ENCODE assay signal across 8 cellular contexts in the genomic region with DNA sequence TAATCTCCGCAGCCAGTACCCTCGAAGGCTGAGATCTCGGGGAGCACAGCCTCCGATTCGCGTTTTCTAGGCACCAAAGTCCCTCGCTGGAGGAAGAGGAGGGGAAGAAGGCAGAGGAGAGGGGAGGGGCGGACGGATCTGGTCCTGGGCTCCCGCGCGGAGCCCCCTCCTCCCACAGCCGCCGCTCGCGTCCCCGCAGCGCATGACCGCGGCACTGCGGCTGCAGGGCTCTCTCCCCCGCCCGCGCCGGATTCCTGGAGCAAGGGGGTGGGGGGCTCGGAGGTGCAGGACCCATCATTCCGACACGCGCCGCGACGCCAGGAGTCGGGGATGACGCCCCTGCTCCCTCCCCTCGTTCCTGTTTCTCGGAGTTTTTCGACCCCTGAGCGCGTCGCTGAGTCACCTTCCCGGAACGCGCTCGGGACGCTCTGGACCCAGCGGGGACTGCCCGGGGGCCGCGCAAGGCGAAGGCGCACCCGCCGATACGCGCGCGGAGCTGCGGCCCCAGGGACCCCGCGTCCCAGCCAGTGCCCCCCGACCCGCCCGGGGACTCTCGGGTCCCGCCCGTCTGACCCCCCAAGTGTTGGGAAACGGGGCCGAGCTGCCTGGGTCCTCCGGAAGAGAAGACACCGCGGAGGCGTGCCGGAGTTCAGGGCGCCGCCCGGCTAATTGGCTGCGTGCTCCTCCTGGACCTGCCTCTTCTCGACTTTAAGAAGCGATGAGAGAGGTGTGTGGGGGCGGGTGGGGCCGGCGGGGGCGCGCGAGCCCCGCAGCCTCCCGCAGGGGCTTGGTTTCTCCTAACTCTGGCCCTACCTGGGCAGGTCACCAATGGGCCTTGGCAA. TPM values are rescaled to one million over a fixed set of nuclear protein-coding genes. Genes with fewer than 3 reads are reported as not detected.
DNase-seq lines count a peak whose midpoint lies in the region; TF ChIP-seq lines count a peak whose summit lies in the region.

No MANE protein-coding gene starts in this region.

- intact Hi-C loops in activated T-helper 1 cell treated with anti-CD3 and anti-CD28 coated beads, Interleukin-12 subunit alpha, Interleukin-12 subunit beta, Interleukin-2, Interleukin-4 antibody, amounts not matched to agents 30 ng/mL and 10 ng/mL and 1 ng/mL, durations not matched to agents 14 hours and 24 hours and 36 hours (cut with micrococcal nuclease), result loop anchor here (1.0 to 10.0 kb wide), 3 partner anchors 29 to 278 kb away; a partner anchor contains a TSS
- intact Hi-C loops in transverse colon (cut with DNase I; ENCODE audit: low total_unique reads), result no loop called here

- peak overlapping the region; percentile 91 for H3K27ac Mint-ChIP-seq in activated T-helper 1 cell treated with anti-CD3 and anti-CD28 coated beads, Interleukin-12 subunit alpha, Interleukin-12 subunit beta, Interleukin-2, Interleukin-4 antibody, amounts not matched to agents 30 ng/mL and 10 ng/mL and 1 ng/mL, durations not matched to agents 14 hours and 24 hours and 36 hours
- peak overlapping the region; percentile 73 for H3K27ac Mint-ChIP-seq in osteocyte (ENCODE audit: unreplicated experiment)

- no peaks in the 10 kb centered on the region for H3K9me3 ChIP-seq in transverse colon

- no peak for TF ChIP-seq EP300 in transverse colon (IDR thresholded peaks at IDR 0.05; ENCODE audit: low read depth)

- peaks cover 8 to 41% (median 37%) of the 10 kb centered on the region in 4 donors for H3K4me1 ChIP-seq in transverse colon

- TF ChIP-seq CTCF in fibroblast of villous mesenchyme (IDR thresholded peaks at IDR 0.05; ENCODE audit: insufficient read depth, low read depth, low read length) (no peak), osteocyte (IDR thresholded peaks at IDR 0.05) (no peak), transverse colon (IDR thresholded peaks at IDR 0.05) (no peak)

- peaks cover 10% of the 10 kb centered on the region for H3K4me1 Mint-ChIP-seq in activated T-helper 1 cell treated with anti-CD3 and anti-CD28 coated beads, Interleukin-12 subunit alpha, Interleukin-12 subunit beta, Interleukin-2, Interleukin-4 antibody, amounts not matched to agents 30 ng/mL and 10 ng/mL and 1 ng/mL, durations not matched to agents 14 hours and 24 hours and 36 hours (ENCODE audit: low read depth)
- H3K4me1 Mint-ChIP-seq in osteocyte (ENCODE audit: unreplicated experiment), result peaks cover 23% of the 10 kb centered on the region

- no peak for TF ChIP-seq POLR2A in transverse colon (IDR thresholded peaks at IDR 0.05)

- no peaks in the 10 kb centered on the region for H3K36me3 ChIP-seq in transverse colon

- H3K4me3 ChIP-seq in fibroblast of villous mesenchyme (ENCODE audit: low read depth, low read length) (peak overlapping the region; percentile 71), transverse colon (peak overlapping the region; percentile 22 to 66 (median 56))

- H3K36me3 Mint-ChIP-seq in activated T-helper 1 cell treated with anti-CD3 and anti-CD28 coated beads, Interleukin-12 subunit alpha, Interleukin-12 subunit beta, Interleukin-2, Interleukin-4 antibody, amounts not matched to agents 30 ng/mL and 10 ng/mL and 1 ng/mL, durations not matched to agents 14 hours and 24 hours and 36 hours (ENCODE audit: low read depth), result no peaks in the 10 kb centered on the region
- peaks cover 2% of the 10 kb centered on the region for H3K36me3 Mint-ChIP-seq in osteocyte (ENCODE audit: unreplicated experiment)

- peak overlapping the region; percentile 64 to 81 (median 76) for H3K27ac ChIP-seq in transverse colon

- in situ Hi-C loops in transverse colon (cut with MboI; ENCODE audit: low pct_ligation_motif_present in 1 of 4, low pct_unique_long_range_greater_than_20kb in 1 of 4, low sequenced_read_pairs in 3 of 4), result no loop called here

- DNase-seq in NCI-H2227 (lab: John Stamatoyannopoulos, UW; ENCODE audit: unreplicated experiment), result peak; percentile 29
- no peak for DNase-seq in NCI-H2227 treated with DMSO at 0.1 percent for 48 hours (lab: John Stamatoyannopoulos, UW)
- peak; percentile 14 for DNase-seq in NCI-H510A (lab: John Stamatoyannopoulos, UW)
- peak; percentile 68 for DNase-seq in activated T-helper 1 cell treated with anti-CD3 and anti-CD28 coated beads, Interleukin-12 subunit alpha, Interleukin-12 subunit beta, Interleukin-2, Interleukin-4 antibody, amounts not matched to agents 30 ng/mL and 10 ng/mL and 1 ng/mL, durations not matched to agents 14 hours and 24 hours and 36 hours (ENCODE audit: low spot score)
- DNase-seq in fibroblast of villous mesenchyme (ENCODE audit: low read depth), result peak; percentile 71
- DNase-seq in osteocyte (ENCODE audit: extremely low spot score, unreplicated experiment), result no peak
- DNase-seq in transverse colon, result peak; percentile 67
- no peak for DNase-seq in mesenteric fat pad (ENCODE audit: low spot score)

- H3K9me3 Mint-ChIP-seq in activated T-helper 1 cell treated with anti-CD3 and anti-CD28 coated beads, Interleukin-12 subunit alpha, Interleukin-12 subunit beta, Interleukin-2, Interleukin-4 antibody, amounts not matched to agents 30 ng/mL and 10 ng/mL and 1 ng/mL, durations not matched to agents 14 hours and 24 hours and 36 hours, result no peaks in the 10 kb centered on the region
- no peaks in the 10 kb centered on the region for H3K9me3 Mint-ChIP-seq in osteocyte (ENCODE audit: unreplicated experiment)

- H3K27me3 ChIP-seq in transverse colon, result peaks cover 18% of the 10 kb centered on the region

- peak overlapping the region; percentile 88 for H3K4me3 Mint-ChIP-seq in activated T-helper 1 cell treated with anti-CD3 and anti-CD28 coated beads, Interleukin-12 subunit alpha, Interleukin-12 subunit beta, Interleukin-2, Interleukin-4 antibody, amounts not matched to agents 30 ng/mL and 10 ng/mL and 1 ng/mL, durations not matched to agents 14 hours and 24 hours and 36 hours
- peak overlapping the region; percentile 84 for H3K4me3 Mint-ChIP-seq in osteocyte (ENCODE audit: unreplicated experiment)

- peaks cover 6% of the 10 kb centered on the region for H3K27me3 Mint-ChIP-seq in activated T-helper 1 cell treated with anti-CD3 and anti-CD28 coated beads, Interleukin-12 subunit alpha, Interleukin-12 subunit beta, Interleukin-2, Interleukin-4 antibody, amounts not matched to agents 30 ng/mL and 10 ng/mL and 1 ng/mL, durations not matched to agents 14 hours and 24 hours and 36 hours (ENCODE audit: insufficient read depth)
- no peaks in the 10 kb centered on the region for H3K27me3 Mint-ChIP-seq in osteocyte (ENCODE audit: unreplicated experiment)

- WGBS in transverse colon (ENCODE audit: low coverage in 1 of 2), 2 donors, result 2% methylated on average over 38 of the region's 87 CpGs; no CpG with 5 or more reads in 1 of the 2 donors

RNA-seq across cellular contexts. Expression of a gene that starts 1.4 kb away (rescaled TPM):
- total RNA-seq in activated T-helper 1 cell treated with anti-CD3 and anti-CD28 coated beads, Interleukin-12 subunit alpha, Interleukin-12 subunit beta, Interleukin-2, Interleukin-4 antibody, amounts not matched to agents 30 ng/mL and 10 ng/mL and 1 ng/mL, durations not matched to agents 14 hours and 24 hours and 36 hours, result 16.5 and 17.8 TPM in 2 replicates
- 47.5 and 121 TPM in 2 replicates for total RNA-seq in fibroblast of villous mesenchyme
- total RNA-seq in osteocyte, result 15.2 TPM in 2 replicates
- 10 to 100 TPM in 1 of 4 donors, 1 to 10 TPM in 2, not detected in 1; 4.2 to 16.1 (median 6.8) TPM for total RNA-seq in transverse colon
- total RNA-seq in mesenteric fat pad, result 26.5 TPM

RNA-seq across cellular contexts. Expression of a gene that starts 29.3 kb away (rescaled TPM):
- total RNA-seq in activated T-helper 1 cell treated with anti-CD3 and anti-CD28 coated beads, Interleukin-12 subunit alpha, Interleukin-12 subunit beta, Interleukin-2, Interleukin-4 antibody, amounts not matched to agents 30 ng/mL and 10 ng/mL and 1 ng/mL, durations not matched to agents 14 hours and 24 hours and 36 hours, result 41.2 and 44.0 TPM in 2 replicates
- total RNA-seq in fibroblast of villous mesenchyme (48.8 and 55.1 TPM in 2 replicates), osteocyte (69.7 and 71.9 TPM in 2 replicates), transverse colon (100 to 1,000 TPM in 2 of 4 donors, 10 to 100 TPM in 2; 50.1 to 147 (median 96.7) TPM), mesenteric fat pad (38.2 TPM)

Comparison
In these comparisons a context has a peak if more than half of its experiments do, and no peak if none do; other contexts are left out.
1. DNase-seq: peak in NCI-H2227 (single experiment), NCI-H510A (single experiment), activated T-helper 1 cell treated with anti-CD3 and anti-CD28 coated beads, Interleukin-12 subunit alpha, Interleukin-12 subunit beta, Interleukin-2, Interleukin-4 antibody, amounts not matched to agents 30 ng/mL and 10 ng/mL and 1 ng/mL, durations not matched to agents 14 hours and 24 hours and 36 hours (single experiment), fibroblast of villous mesenchyme (single experiment) and transverse colon (single experiment); none in NCI-H2227 treated with DMSO at 0.1 percent for 48 hours (single experiment), osteocyte (single experiment) and mesenteric fat pad (single experiment).